ENCODE assay signal across 27 cellular contexts in the genomic region with DNA sequence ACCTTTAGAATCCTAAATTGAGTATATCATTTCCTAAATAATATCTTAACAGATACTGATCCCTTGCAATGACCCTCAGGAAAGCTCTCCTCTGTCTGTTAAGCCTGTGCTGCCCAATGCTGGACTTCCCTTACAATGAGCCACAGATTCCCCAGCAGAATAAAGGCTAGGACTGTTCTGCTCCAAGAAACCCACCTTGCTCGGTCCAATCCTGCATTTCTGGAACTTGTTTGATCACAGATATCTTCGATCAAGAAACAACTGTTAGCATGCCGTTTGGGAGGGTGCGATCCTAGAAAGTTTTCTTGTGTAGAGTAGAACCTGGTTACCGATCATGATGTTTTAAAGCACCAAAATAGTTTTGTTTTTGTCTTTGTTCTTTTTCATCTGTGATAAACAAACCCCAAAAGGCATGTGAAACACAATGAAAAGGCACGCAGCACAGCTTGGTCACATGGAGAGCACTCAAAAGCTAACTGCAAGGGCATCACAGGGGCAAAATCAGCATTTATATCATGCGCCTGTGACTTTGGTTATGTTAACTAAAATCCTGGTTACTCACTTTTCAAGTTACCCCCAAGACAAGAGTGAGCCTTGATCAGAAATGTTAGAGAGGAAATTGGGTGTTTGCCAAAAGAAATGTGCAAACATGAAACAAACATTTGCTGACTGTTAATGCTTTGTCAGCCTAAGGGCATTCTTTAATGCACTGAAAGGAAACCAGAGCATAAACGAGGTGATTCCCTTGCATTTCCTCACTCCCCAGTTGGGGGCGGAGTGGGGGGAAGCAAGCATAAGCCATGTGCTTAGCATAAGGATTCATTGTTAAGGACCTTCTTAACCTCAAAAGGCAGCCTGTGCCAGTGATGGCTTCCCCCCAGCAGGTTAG.
DNase-seq lines count a peak whose midpoint lies in the region; ATAC-seq and TF ChIP-seq lines count a peak whose summit lies in the region.
"Had no signal": no experiment of that assay in that cellular context is flagged by ENCODE, and none has a peak within 500 bp of the region (broad histone marks: within the 10 kb centered on the region; RNA-seq: fewer than 3 reads in every experiment).

No MANE protein-coding gene starts in this region.

- no peaks in the 10 kb centered on the region for H3K4me1 Mint-ChIP-seq in immature natural killer cell
- H3K4me1 Mint-ChIP-seq in activated T-helper 17 cell treated with anti-CD3 and anti-CD28 coated beads, Interleukin-2, amount 50 U/mL, for 72 hours = no peaks in the 10 kb centered on the region
- H3K4me1 Mint-ChIP-seq: stimulated activated naive CD8-positive, alpha-beta T cell treated with anti-CD3 and anti-CD28 coated beads, Interleukin-15, amount 100 ng/mL, for 72 hours had no signal

- H3K36me3 ChIP-seq in SK-N-MC (ENCODE audit: insufficient read depth, low read length) (no peaks in the 10 kb centered on the region), WERI-Rb-1 (no peaks in the 10 kb centered on the region), stomach (no peaks in the 10 kb centered on the region)
- H3K36me3 ChIP-seq: ovary had no signal

- no peak overlapping the region for H3K9ac ChIP-seq in SK-N-MC (ENCODE audit: insufficient read length)
- H3K9ac ChIP-seq: GM23248 had no signal

- 26 to 43% (median 34%) methylated on average over 9 of the region's 9 CpGs for WGBS in stomach, 5 donors

- H3K4me3 ChIP-seq in SK-N-MC (no peak overlapping the region), WERI-Rb-1 (ENCODE audit: low read depth, low read length) (no peak overlapping the region), stomach (no peak overlapping the region)
- H3K4me3 ChIP-seq: GM23248, lung, ovary, PC-9 had no signal

- peaks cover 0 to 10% (median 0%) of the 10 kb centered on the region in 4 donors for H3K4me1 ChIP-seq in stomach

- intact Hi-C loops in stomach (cut with DNase I; ENCODE audit: low total_unique reads) = no loop called here

- no peak overlapping the region for H3K4me3 Mint-ChIP-seq in immature natural killer cell
- H3K4me3 Mint-ChIP-seq in activated T-helper 17 cell treated with anti-CD3 and anti-CD28 coated beads, Interleukin-2, amount 50 U/mL, for 72 hours = no peak overlapping the region
- H3K4me3 Mint-ChIP-seq: stimulated activated naive CD8-positive, alpha-beta T cell treated with anti-CD3 and anti-CD28 coated beads, Interleukin-15, amount 100 ng/mL, for 72 hours; type B pancreatic cell had no signal

- H3K9me3 ChIP-seq in SK-N-MC (ENCODE audit: low read depth, low read length) = no peaks in the 10 kb centered on the region
- H3K9me3 ChIP-seq in WERI-Rb-1 (ENCODE audit: severe bottlenecking) = peaks cover 3% of the 10 kb centered on the region
- no peaks in the 10 kb centered on the region for H3K9me3 ChIP-seq in stomach
- H3K9me3 ChIP-seq: ovary had no signal

- H3K36me3 Mint-ChIP-seq in immature natural killer cell = peaks cover 0 to 4% (median 0%) of the 10 kb centered on the region in 3 donors
- no peaks in the 10 kb centered on the region for H3K36me3 Mint-ChIP-seq in activated T-helper 17 cell treated with anti-CD3 and anti-CD28 coated beads, Interleukin-2, amount 50 U/mL, for 72 hours (ENCODE audit: low read depth)
- H3K36me3 Mint-ChIP-seq: type B pancreatic cell had no signal

- H3K27me3 ChIP-seq in WERI-Rb-1 (ENCODE audit: insufficient read depth, low read depth, severe bottlenecking) = peaks cover 95% of the 10 kb centered on the region
- no peaks in the 10 kb centered on the region for H3K27me3 ChIP-seq in stomach
- H3K27me3 ChIP-seq: ovary had no signal

- TF ChIP-seq EP300 in stomach (IDR thresholded peaks at IDR 0.05) = no peak

- no peak overlapping the region for H3K27ac Mint-ChIP-seq in immature natural killer cell
- H3K27ac Mint-ChIP-seq in activated T-helper 17 cell treated with anti-CD3 and anti-CD28 coated beads, Interleukin-2, amount 50 U/mL, for 72 hours = no peak overlapping the region
- H3K27ac Mint-ChIP-seq: stimulated activated naive CD8-positive, alpha-beta T cell treated with anti-CD3 and anti-CD28 coated beads, Interleukin-15, amount 100 ng/mL, for 72 hours; type B pancreatic cell had no signal

- DNase-seq in HT1080 (ENCODE audit: low read depth) = peak; percentile 23
- peak; percentile 35 for DNase-seq in SK-N-MC (ENCODE audit: low read depth, low spot score)
- DNase-seq in iPS DF 4.7 (ENCODE audit: extremely low read depth, low spot score) = peak; percentile 58
- DNase-seq in immature natural killer cell = no peak
- DNase-seq in WERI-Rb-1 = no peak
- no peak for DNase-seq in stomach
- DNase-seq: activated CD4-positive, alpha-beta T cell treated with anti-CD3 and anti-CD28 coated beads, Interleukin-2, amount 50 U/mL, for 4 hours; activated naive CD4-positive, alpha-beta T cell treated with Interleukin-2 at 50 U/mL for 16 hours; activated T-cell treated with anti-CD3 and anti-CD28 coated beads for 4 hours; anterior cingulate cortex; C1 segment of cervical spinal cord; DMS79 treated with DMSO at 0.1 percent for 48 hours; effector memory CD4-positive, alpha-beta T cell; GM23248; hippocampal formation; Karpas-422; NCI-H1105 treated with DMSO at 0.1 percent for 48 hours; NCI-H2107; ovary; PC-9; stimulated activated CD4-positive, alpha-beta T cell treated with anti-CD3 and anti-CD28 coated beads, Interleukin-2, amount 100 ng/mL, for 24 hours; stimulated activated naive CD8-positive, alpha-beta T cell treated with anti-CD3 and anti-CD28 coated beads, Interleukin-15, amount 100 ng/mL, for 72 hours; SW 1271 had no signal

- peaks cover 0 to 5% (median 0%) of the 10 kb centered on the region in 6 donors for H3K9me3 Mint-ChIP-seq in immature natural killer cell
- no peaks in the 10 kb centered on the region for H3K9me3 Mint-ChIP-seq in activated T-helper 17 cell treated with anti-CD3 and anti-CD28 coated beads, Interleukin-2, amount 50 U/mL, for 72 hours
- H3K9me3 Mint-ChIP-seq: type B pancreatic cell had no signal

- no peak for ATAC-seq in activated T-helper 17 cell treated with anti-CD3 and anti-CD28 coated beads, Interleukin-2, amount 50 U/mL, for 72 hours (replicated peaks)
- ATAC-seq: stimulated activated naive CD8-positive, alpha-beta T cell treated with anti-CD3 and anti-CD28 coated beads, Interleukin-15, amount 100 ng/mL, for 72 hours had no signal

- TF ChIP-seq CTCF in C4-2B (conservative IDR thresholded peaks at IDR 0.05) (peak; percentile 25; the same call in 1 of the 2 replicates), WERI-Rb-1 (IDR thresholded peaks at IDR 0.05; ENCODE audit: low read depth, low read length) (no peak), stomach (IDR thresholded peaks at IDR 0.05) (no peak)

- TF ChIP-seq POLR2A in stomach (IDR thresholded peaks at IDR 0.05) = no peak

- peaks cover 0 to 2% (median 2%) of the 10 kb centered on the region in 3 donors for H3K27me3 Mint-ChIP-seq in immature natural killer cell (ENCODE audit: low read depth in 3 of 3)
- H3K27me3 Mint-ChIP-seq in activated T-helper 17 cell treated with anti-CD3 and anti-CD28 coated beads, Interleukin-2, amount 50 U/mL, for 72 hours = peaks cover 8% of the 10 kb centered on the region
- H3K27me3 Mint-ChIP-seq: stimulated activated naive CD8-positive, alpha-beta T cell treated with anti-CD3 and anti-CD28 coated beads, Interleukin-15, amount 100 ng/mL, for 72 hours had no signal

- H3K27ac ChIP-seq in C4-2B = no peak overlapping the region
- H3K27ac ChIP-seq in SK-N-MC = no peak overlapping the region
- no peak overlapping the region for H3K27ac ChIP-seq in WERI-Rb-1
- no peak overlapping the region for H3K27ac ChIP-seq in stomach
- H3K27ac ChIP-seq: GM23248, ovary, PC-9 had no signal

Comparison
In these comparisons a context has a peak if more than half of its experiments do, and no peak if none do; other contexts are left out.
1. DNase-seq: peak in HT1080 (single experiment), SK-N-MC (single experiment) and iPS DF 4.7 (single experiment); none in immature natural killer cell (0 of 3), WERI-Rb-1 (single experiment) and stomach (single experiment).